ENCODE assay signal across 8 cellular contexts in the genomic region with DNA sequence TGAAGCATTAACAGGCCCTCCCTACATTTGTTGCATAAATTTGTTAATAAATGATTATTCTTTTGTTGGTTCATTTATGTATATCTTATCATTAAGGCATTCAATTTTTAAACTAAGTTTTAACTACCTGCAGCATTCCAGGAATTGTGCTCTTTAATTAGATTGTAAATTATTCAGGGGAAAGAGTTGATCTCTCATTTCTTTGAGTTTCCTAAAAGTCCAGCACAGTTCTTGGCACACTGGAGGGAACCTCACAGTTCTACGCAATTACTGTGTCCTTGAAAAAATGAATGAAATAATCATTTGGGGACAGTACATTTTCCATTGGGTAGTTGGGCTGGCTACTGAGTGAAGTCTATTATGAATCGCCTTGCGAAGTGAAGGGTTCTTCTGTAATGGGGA. TPM values are rescaled to one million over a fixed set of nuclear protein-coding genes. Genes with fewer than 3 reads are reported as not detected.
DNase-seq lines count a peak whose midpoint lies in the region; ATAC-seq and TF ChIP-seq lines count a peak whose summit lies in the region.

No MANE protein-coding gene starts in this region.

- POLR2A ChIA-PET in AG04450 (lab: Yijun Ruan, JAX), result interaction anchor here (1.3 kb wide), 1 partner anchor 54 kb away, joined by 13 read pairs; the partner anchor contains the start of gene PRPF38B

- H3K9me3 ChIP-seq in AG04450 (ENCODE audit: control insufficient read depth, insufficient read depth, low read length) (no peaks in the 10 kb centered on the region; the same call in 1 of the 2 replicates), MG63 (no peaks in the 10 kb centered on the region), colonic mucosa (no peaks in the 10 kb centered on the region)

- no peaks in the 10 kb centered on the region for H3K4me1 ChIP-seq in colonic mucosa

- H3K36me3 Mint-ChIP-seq in nephron progenitor cell (ENCODE audit: low read depth), result peaks cover 21% of the 10 kb centered on the region

- H3K4me3 ChIP-seq in AG04450 (ENCODE audit: low read depth, low read length) (no peak overlapping the region; the same call in 1 of the 2 replicates), MG63 (peak overlapping the region; percentile 79; the same call in 1 of the 2 replicates), colonic mucosa (peak overlapping the region; percentile 73)

- H3K36me3 ChIP-seq in MG63 (peaks cover 4% of the 10 kb centered on the region), colonic mucosa (no peaks in the 10 kb centered on the region)

- DNase-seq in AG04450 (ENCODE audit: low read depth, low spot score), result no peak
- no peak for DNase-seq in MG63
- DNase-seq in colonic mucosa, result no peak
- no peak for DNase-seq in nephron progenitor cell
- no peak for DNase-seq in GM20000 (ENCODE audit: low spot score)
- no peak for DNase-seq in NCI-H2107 treated with DMSO at 0.1 percent for 48 hours (lab: John Stamatoyannopoulos, UW; ENCODE audit: unreplicated experiment)

- H3K4me3 Mint-ChIP-seq in nephron progenitor cell, result peak overlapping the region; percentile 96

- intact Hi-C loops in colonic mucosa (cut with DNase I), result loop anchor here (2.0 kb wide), 1 partner anchor 51 kb away; no protein-coding TSS in a partner anchor

- CTCF ChIA-PET in AG04450 (lab: Charles Lee), result interaction anchor here (0.8 to 1.3 kb wide), 4 partner anchors 9 to 151 kb away, joined by 3 to 5 read pairs (median 4); no protein-coding TSS in a partner anchor

- H3K9ac ChIP-seq in colonic mucosa (ENCODE audit: low read depth in 2 of 2, low read length in 2 of 2), result no peak overlapping the region

- peaks cover 32% of the 10 kb centered on the region for H3K4me1 Mint-ChIP-seq in nephron progenitor cell

- peaks cover 3% of the 10 kb centered on the region for H3K9me3 Mint-ChIP-seq in nephron progenitor cell

- peaks cover 6% of the 10 kb centered on the region for H3K27me3 Mint-ChIP-seq in nephron progenitor cell (ENCODE audit: low read depth, poor library complexity)

- H3K27ac Mint-ChIP-seq in nephron progenitor cell, result no peak overlapping the region

- H3K27me3 ChIP-seq in AG04450 (ENCODE audit: control insufficient read depth, insufficient read depth, low read length) (no peaks in the 10 kb centered on the region), MG63 (no peaks in the 10 kb centered on the region), colonic mucosa (no peaks in the 10 kb centered on the region)

- ATAC-seq in HG02981 (IDR thresholded peaks at IDR 0.05; ENCODE audit: unreplicated experiment) (no peak), GM19035 (IDR thresholded peaks at IDR 0.05; ENCODE audit: unreplicated experiment) (no peak)

- TF ChIP-seq CTCF in AG04450 (IDR thresholded peaks at IDR 0.05; ENCODE audit: low read depth, low read length) (no peak), colonic mucosa (IDR thresholded peaks at IDR 0.05) (no peak), nephron progenitor cell (IDR thresholded peaks at IDR 0.05) (no peak), GM20000 (IDR thresholded peaks at IDR 0.05; ENCODE audit: extremely low read depth, missing control alignments) (no peak)

- peak overlapping the region; percentile 97 for H3K27ac ChIP-seq in AG04450 (ENCODE audit: low read depth, low read length)
- H3K27ac ChIP-seq in colonic mucosa, result no peak overlapping the region

RNA-seq across cellular contexts. Expression of gene STXBP3, which starts 0.5 kb away (rescaled TPM):
- 25.5 and 44.0 TPM in 2 replicates for polyA plus RNA-seq in AG04450 (2011; rRNA removed)
- 58.6 and 66.3 TPM in 2 replicates for polyA minus RNA-seq in AG04450 (2011; rRNA and poly(A)+ RNA removed)
- total RNA-seq in MG63 (2014; rRNA removed; shearing (Covaris generic); ENCODE audit: low replicate concordance), result 20.9 and 30.1 TPM in 2 replicates
- total RNA-seq in colonic mucosa, result 10 to 100 TPM; 43.5 to 60.4 TPM

RNA-seq across cellular contexts. Expression of gene FNDC7, which starts 33.3 kb away (rescaled TPM):
- polyA plus RNA-seq in AG04450 (2011; rRNA removed), result not detected in 2 replicates
- 0.41 TPM in 1 of 2 replicates, not detected in the other for polyA minus RNA-seq in AG04450 (2011; rRNA and poly(A)+ RNA removed)
- 0.07 and 0.81 TPM in 2 replicates for total RNA-seq in MG63 (2014; rRNA removed; shearing (Covaris generic); ENCODE audit: low replicate concordance)
- not detected for total RNA-seq in colonic mucosa

RNA-seq across cellular contexts. Expression of gene PRPF38B, which starts 53.9 kb away (rescaled TPM):
- 23.4 and 35.6 TPM in 2 replicates for polyA plus RNA-seq in AG04450 (2011; rRNA removed)
- 11.6 and 15.9 TPM in 2 replicates for polyA minus RNA-seq in AG04450 (2011; rRNA and poly(A)+ RNA removed)
- total RNA-seq in MG63 (2014; rRNA removed; shearing (Covaris generic); ENCODE audit: low replicate concordance), result 20.9 and 31.5 TPM in 2 replicates
- total RNA-seq in colonic mucosa, result 10 to 100 TPM; 31.7 to 32.4 TPM
